ENCODE assay signal across 20 cellular contexts in the genomic region with DNA sequence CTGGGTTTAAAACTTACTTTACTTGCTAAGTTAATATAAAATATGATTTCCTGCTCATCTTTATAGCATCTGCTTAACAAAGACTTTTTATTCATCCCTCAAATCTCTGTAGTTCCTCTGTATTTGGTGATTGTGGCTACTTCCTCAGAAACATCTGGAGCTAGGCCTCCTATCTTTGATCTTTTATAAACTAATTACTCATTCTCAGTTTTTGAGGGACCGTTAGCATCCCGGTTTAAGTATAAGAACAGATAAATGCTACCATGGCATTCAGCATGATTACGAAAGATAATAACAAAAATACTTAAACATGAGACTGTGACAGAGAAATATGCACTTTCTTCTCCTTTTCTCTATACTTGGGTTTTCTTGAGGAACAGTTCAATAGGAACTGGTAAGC.
"Had no signal": no experiment of that assay in that cellular context is flagged by ENCODE, and none has a peak within 500 bp of the region (broad histone marks: within the 10 kb centered on the region; RNA-seq: fewer than 3 reads in every experiment).

No MANE protein-coding gene starts in this region.

- H3K9me3 ChIP-seq: esophagus squamous epithelium, prostate gland, tibial nerve had no signal

- H3K36me3 ChIP-seq: prostate gland had no signal

- H3K27me3 ChIP-seq: esophagus squamous epithelium, foreskin keratinocyte, tibial nerve had no signal

- DNase-seq: activated CD4-positive, alpha-beta memory T cell treated with anti-CD3 and anti-CD28 coated beads, Interleukin-2, amount 10 ng/mL, durations not matched to agents 7 days and 5 days; activated gamma-delta T cell treated with Interleukin-2 at 50 U/mL for 16 hours; activated naive CD8-positive, alpha-beta T cell treated with anti-CD3 and anti-CD28 coated beads, Interleukin-2, amount 10 ng/mL, durations not matched to agents 7 days and 5 days; activated T-cell treated with anti-CD3 and anti-CD28 coated beads, Interleukin-2, amount 50 U/mL, for 72 hours; aorta; cortex of kidney; effector CD4-positive, alpha-beta T cell; esophagus squamous epithelium; foreskin keratinocyte; mesendoderm; nephron progenitor cell; occipital lobe; right cardiac atrium; small intestine; stimulated activated CD4-positive, alpha-beta T cell treated with anti-CD3 and anti-CD28 coated beads, Interleukin-4, amount 100 ng/mL, for 4 hours; stimulated activated CD8-positive, alpha-beta memory T cell treated with anti-CD3 and anti-CD28 coated beads, Interleukin-4, amount 100 ng/mL, for 48 hours; stimulated activated naive CD4-positive, alpha-beta T cell treated with Interleukin-2 at 50 U/mL for 16 hours; substantia nigra had no signal

- H3K4me1 ChIP-seq: foreskin keratinocyte had no signal

- H3K27ac ChIP-seq: foreskin keratinocyte had no signal

- H3K4me3 ChIP-seq: esophagus squamous epithelium, prostate gland, tibial nerve had no signal

- ATAC-seq: activated T-cell treated with anti-CD3 and anti-CD28 coated beads, Interleukin-2, amount 50 U/mL, for 72 hours; foreskin keratinocyte; right cardiac atrium had no signal

- FAIRE-seq: small intestine had no signal
